Comparison of ENCODE assay signal across 8 cellular contexts in genomic region chr6:38671885-38672467, GRCh38. TPM values are rescaled to one million over a fixed set of nuclear protein-coding genes. Genes with fewer than 3 reads are reported as not detected.
DNase-seq lines count a peak whose midpoint lies in the region; ATAC-seq, FAIRE-seq and TF ChIP-seq lines count a peak whose summit lies in the region.

No MANE protein-coding gene starts in this region.

- TF ChIP-seq EP300 in K562 (IDR thresholded peaks at IDR 0.05; ENCODE audit: low read length) = no peak

- no peaks in the 10 kb centered on the region for H3K9me1 ChIP-seq in K562 (ENCODE audit: control insufficient read depth, insufficient read depth, low read length)

- peak; percentile 78 to 83 for TF ChIP-seq RAD21 in K562 (CRISPR knock-in tag; conservative IDR thresholded peaks at IDR 0.05 in 1 of 2, IDR thresholded peaks at IDR 0.05 in 1 of 2)

- no peaks in the 10 kb centered on the region for H4K20me1 ChIP-seq in K562 (replicated peaks; ENCODE audit: control insufficient read depth, insufficient read depth, low read length)

- H2AFZ ChIP-seq in K562 (ENCODE audit: low read depth, low read length) = no peak overlapping the region

- H3K9me3 ChIP-seq in K562 (replicated peaks; ENCODE audit: control insufficient read depth, insufficient read depth, low read depth, low read length) = no peaks in the 10 kb centered on the region

- ATAC-seq in K562 = peak; percentile 91
- ATAC-seq in stimulated activated naive CD8-positive, alpha-beta T cell treated with anti-CD3 and anti-CD28 coated beads, Interleukin-15, Interleukin-2, amounts not matched to agents 100 U/mL and 50 U/mL, for 24 hours = peak; percentile 77

- H3K27me3 ChIP-seq in K562 (ENCODE audit: control insufficient read depth in 2 of 2, insufficient read depth in 2 of 2, low read length in 2 of 2) = 0 out of 5 replicates have a peak, but pooled peaks cover 0 to 4% of the 10 kb centered on the region in 2 experiments

- H3K9ac ChIP-seq in K562 (ENCODE audit: insufficient read depth in 1 of 2, low read depth in 2 of 2, low read length in 2 of 2) = no peak overlapping the region

- 0% methylated on average over 2 of the region's 2 CpGs for WGBS in K562 (ENCODE audit: insufficient coverage, low coverage, missing lambda C conversion rate)

- intact Hi-C loops in K562 (cut with micrococcal nuclease) = loop anchor here (5.0 kb wide), 1 partner anchor 180 kb away; no protein-coding TSS in a partner anchor

- no peaks in the 10 kb centered on the region for H3K4me1 ChIP-seq in K562 (replicated peaks in 1 of 2; ENCODE audit: control insufficient read depth in 2 of 2, insufficient read depth in 2 of 2, low read length in 2 of 2)

- peaks cover 22% of the 10 kb centered on the region for H3K36me3 ChIP-seq in K562 (ENCODE audit: control insufficient read depth, insufficient read depth, low read length)

- TF ChIP-seq CTCF in GM20000 (IDR thresholded peaks at IDR 0.05; ENCODE audit: extremely low read depth, missing control alignments) = peak; percentile 53
- TF ChIP-seq CTCF in K562 (IDR thresholded peaks at IDR 0.05 in 2 of 3, conservative IDR thresholded peaks at IDR 0.05 in 1 of 3; ENCODE audit: insufficient read depth in 2 of 3, low read depth in 1 of 3, low read length in 3 of 3) = peak; percentile 66 to 89 (median 79)

- POLR2A ChIA-PET in K562 (lab: Yijun Ruan, JAX) = no interaction called here

- DNase-seq in NCI-H1436 (lab: John Stamatoyannopoulos, UW) (peak; percentile 44), NCI-H1436 treated with DMSO at 0.1 percent for 48 hours (lab: John Stamatoyannopoulos, UW) (no peak), GM20000 (ENCODE audit: low spot score) (peak; percentile 70), HT-29 (ENCODE audit: low spot score) (peak; percentile 74), RCC 7860 (ENCODE audit: low spot score) (peak; percentile 24), K562 (ENCODE audit: extremely low read depth in 1 of 4, low spot score in 3 of 4) (peak; percentile 62 to 76 (median 66)), iPS-NIHi11 (ENCODE audit: low spot score) (peak; percentile 65)
- DNase-seq in stimulated activated naive CD8-positive, alpha-beta T cell treated with anti-CD3 and anti-CD28 coated beads, Interleukin-15, Interleukin-2, amounts not matched to agents 100 U/mL and 50 U/mL, for 24 hours = peak; percentile 26

- H3K4me3 ChIP-seq in K562 = no peak overlapping the region

- no peak overlapping the region for H3K27ac ChIP-seq in K562 (ENCODE audit: extremely low read depth, low read depth, low read length)

- BruUV-seq in K562 (replicated peaks; lab: Mats Ljungman, UMichigan) = no TSS peak

- H3K4me2 ChIP-seq in K562 (ENCODE audit: insufficient read depth, low read length) = no peak overlapping the region

- CTCF ChIA-PET in K562 (lab: Yijun Ruan, JAX; ENCODE audit: low intra/inter-chr PET ratio) = interaction anchor here (1.0 kb wide), 1 partner anchor 178 kb away, joined by 3 read pairs; no protein-coding TSS in a partner anchor

- in situ Hi-C loops in K562 (cut with MboI) = no loop called here

- no peak for TF ChIP-seq POLR2A in K562 (conservative IDR thresholded peaks at IDR 0.05)

- H3K79me2 ChIP-seq in K562 (ENCODE audit: control insufficient read depth, insufficient read depth, low read length) = no peaks in the 10 kb centered on the region

- peak; percentile 14 for FAIRE-seq in RCC 7860 (lab: Jason Lieb, UNC)
- peak; percentile 83 for FAIRE-seq in K562 (lab: Jason Lieb, UNC)

TF ChIP-seq in K562, 482 proteins besides CTCF, POLR2A, EP300 and RAD21 (continues in another document):
- TF ChIP-seq TAF9B (IDR thresholded peaks at IDR 0.05; ENCODE audit: partially characterized antibody) = peak; percentile 21
- TF ChIP-seq SIN3B (IDR thresholded peaks at IDR 0.05; ENCODE audit: low read depth) = 0 out of 2 replicates have a peak, but pooled peaks have one; percentile 14
- TF ChIP-seq L3MBTL2 (IDR thresholded peaks at IDR 0.05) = no peak
- TF ChIP-seq KLF16 (IDR thresholded peaks at IDR 0.05) = peak; percentile 61; the same call in 1 of the 2 replicates
- TF ChIP-seq CCNT2 (IDR thresholded peaks at IDR 0.05; ENCODE audit: borderline replicate concordance, extremely low read depth, insufficient read length, low read depth, low read length) = no peak
- TF ChIP-seq LARP7 (IDR thresholded peaks at IDR 0.05) = no peak
- TF ChIP-seq IFI16 (CRISPR knock-in tag; IDR thresholded peaks at IDR 0.05) = no peak

RNA-seq across cellular contexts. Expression of gene GLO1, which starts 31.0 kb away (rescaled TPM):
- 65.1 and 65.2 TPM in 2 replicates for total RNA-seq in HT-29 (2014; rRNA removed; shearing (Covaris generic))
- 16.7 and 46.2 TPM in 2 replicates for total RNA-seq in K562 (2011; cell fraction: chromatin; rRNA removed; ENCODE audit: low replicate concordance)
- 17.6 and 18.0 TPM in 2 replicates for total RNA-seq in K562 (2011; cell fraction: nucleolus; rRNA removed)
- total RNA-seq in K562 (2011; cell fraction: nucleoplasm; rRNA removed) = 33.9 and 56.4 TPM in 2 replicates
- total RNA-seq in K562 (2014; rRNA removed) (185 and 193 TPM in 2 replicates), K562 (2014; rRNA removed; fragmentation: Illumina TruSeq; extraction: Trizol) (268 and 311 TPM in 2 replicates), K562 (2015; rRNA removed; fragmentation: Illumina TruSeq; extraction: Trizol) (234 and 252 TPM in 2 replicates), K562 (2021) (171 and 173 TPM in 2 replicates)
- polyA plus RNA-seq in K562 (2011; rRNA removed) (253 and 331 TPM in 2 replicates), K562 (2014; fragmentation: Illumina TruSeq; extraction: Trizol) (239 and 261 TPM in 2 replicates), K562 (2014; fragmentation: Nextera tagmentation; extraction: Ambion mirVana) (100 to 1,000 TPM; 155 to 203 TPM), K562 (2014; rRNA removed) (201 and 204 TPM in 2 replicates)
- polyA plus RNA-seq in K562 (2011; cell fraction: cytosol; rRNA removed) = 80.9 and 156 TPM in 2 replicates
- polyA plus RNA-seq in K562 (2011; cell fraction: nucleus; rRNA removed) = 32.5 and 59.8 TPM in 2 replicates
- polyA plus RNA-seq in K562 (2012) = 153 and 176 TPM in 2 replicates
- 172 and 181 TPM in 2 replicates for polyA minus RNA-seq in K562 (2011; rRNA and poly(A)+ RNA removed)
- polyA minus RNA-seq in K562 (2011; cell fraction: cytosol; rRNA and poly(A)+ RNA removed) = 71.5 and 91.3 TPM in 2 replicates
- polyA minus RNA-seq in K562 (2011; cell fraction: nucleus; rRNA and poly(A)+ RNA removed) = 11.7 and 30.0 TPM in 2 replicates

RNA-seq across cellular contexts. Expression of gene BTBD9, which starts 32.2 kb away (rescaled TPM):
- total RNA-seq in HT-29 (2014; rRNA removed; shearing (Covaris generic)) = 4.4 and 5.1 TPM in 2 replicates
- total RNA-seq in K562 (2011; cell fraction: chromatin; rRNA removed; ENCODE audit: low replicate concordance) = 11.1 and 16.4 TPM in 2 replicates
- total RNA-seq in K562 (2011; cell fraction: nucleolus; rRNA removed) = 1.8 and 4.7 TPM in 2 replicates
- total RNA-seq in K562 (2011; cell fraction: nucleoplasm; rRNA removed) = 4.4 and 5.3 TPM in 2 replicates
- total RNA-seq in K562 (2014; rRNA removed) (0.36 and 0.53 TPM in 2 replicates), K562 (2014; rRNA removed; fragmentation: Illumina TruSeq; extraction: Trizol) (1.0 and 1.1 TPM in 2 replicates), K562 (2015; rRNA removed; fragmentation: Illumina TruSeq; extraction: Trizol) (0.72 and 1.1 TPM in 2 replicates), K562 (2021) (0.83 and 1.5 TPM in 2 replicates)
- polyA plus RNA-seq in K562 (2011; rRNA removed) (1.0 and 1.6 TPM in 2 replicates), K562 (2014; fragmentation: Illumina TruSeq; extraction: Trizol) (0.48 and 0.56 TPM in 2 replicates), K562 (2014; fragmentation: Nextera tagmentation; extraction: Ambion mirVana) (under 1 TPM; 0.08 to 0.10 TPM), K562 (2014; rRNA removed) (0.58 and 1.4 TPM in 2 replicates)
- 0.37 and 0.65 TPM in 2 replicates for polyA plus RNA-seq in K562 (2011; cell fraction: cytosol; rRNA removed)
- 1.6 and 2.0 TPM in 2 replicates for polyA plus RNA-seq in K562 (2011; cell fraction: nucleus; rRNA removed)
- polyA plus RNA-seq in K562 (2012) = 0.66 and 1.6 TPM in 2 replicates
- polyA minus RNA-seq in K562 (2011; rRNA and poly(A)+ RNA removed) = 6.7 and 7.7 TPM in 2 replicates
- polyA minus RNA-seq in K562 (2011; cell fraction: cytosol; rRNA and poly(A)+ RNA removed) = 0.67 and 1.1 TPM in 2 replicates
- polyA minus RNA-seq in K562 (2011; cell fraction: nucleus; rRNA and poly(A)+ RNA removed) = 4.3 and 6.8 TPM in 2 replicates

RNA-seq across cellular contexts. Expression of gene DNAH8, which starts 43.1 kb away (rescaled TPM):
- under 0.01 TPM in 1 of 2 replicates, not detected in the other for total RNA-seq in HT-29 (2014; rRNA removed; shearing (Covaris generic))
- 34.0 and 46.0 TPM in 2 replicates for total RNA-seq in K562 (2011; cell fraction: chromatin; rRNA removed; ENCODE audit: low replicate concordance)
- 2.8 and 5.4 TPM in 2 replicates for total RNA-seq in K562 (2011; cell fraction: nucleolus; rRNA removed)
- total RNA-seq in K562 (2011; cell fraction: nucleoplasm; rRNA removed) = 5.0 and 10.5 TPM in 2 replicates
- total RNA-seq in K562 (2014; rRNA removed) (1.3 and 1.4 TPM in 2 replicates), K562 (2014; rRNA removed; fragmentation: Illumina TruSeq; extraction: Trizol) (3.9 and 4.2 TPM in 2 replicates), K562 (2015; rRNA removed; fragmentation: Illumina TruSeq; extraction: Trizol) (2.7 and 3.0 TPM in 2 replicates), K562 (2021) (2.8 and 2.9 TPM in 2 replicates)
- polyA plus RNA-seq in K562 (2011; rRNA removed) (4.2 and 6.8 TPM in 2 replicates), K562 (2014; fragmentation: Illumina TruSeq; extraction: Trizol) (1.9 and 2.2 TPM in 2 replicates), K562 (2014; fragmentation: Nextera tagmentation; extraction: Ambion mirVana) (1 to 10 TPM; 1.2 to 1.3 TPM), K562 (2014; rRNA removed) (2.5 and 4.0 TPM in 2 replicates)
- polyA plus RNA-seq in K562 (2011; cell fraction: cytosol; rRNA removed) = 0.49 and 2.6 TPM in 2 replicates
- polyA plus RNA-seq in K562 (2011; cell fraction: nucleus; rRNA removed) = 13.0 and 21.6 TPM in 2 replicates
- polyA plus RNA-seq in K562 (2012) = 2.2 and 3.1 TPM in 2 replicates
- 12.4 and 32.0 TPM in 2 replicates for polyA minus RNA-seq in K562 (2011; rRNA and poly(A)+ RNA removed)
- 1.4 and 2.3 TPM in 2 replicates for polyA minus RNA-seq in K562 (2011; cell fraction: cytosol; rRNA and poly(A)+ RNA removed)
- polyA minus RNA-seq in K562 (2011; cell fraction: nucleus; rRNA and poly(A)+ RNA removed) = 7.8 and 27.9 TPM in 2 replicates
